Comparison of ENCODE assay signal across 8 cellular contexts in the genomic region with DNA sequence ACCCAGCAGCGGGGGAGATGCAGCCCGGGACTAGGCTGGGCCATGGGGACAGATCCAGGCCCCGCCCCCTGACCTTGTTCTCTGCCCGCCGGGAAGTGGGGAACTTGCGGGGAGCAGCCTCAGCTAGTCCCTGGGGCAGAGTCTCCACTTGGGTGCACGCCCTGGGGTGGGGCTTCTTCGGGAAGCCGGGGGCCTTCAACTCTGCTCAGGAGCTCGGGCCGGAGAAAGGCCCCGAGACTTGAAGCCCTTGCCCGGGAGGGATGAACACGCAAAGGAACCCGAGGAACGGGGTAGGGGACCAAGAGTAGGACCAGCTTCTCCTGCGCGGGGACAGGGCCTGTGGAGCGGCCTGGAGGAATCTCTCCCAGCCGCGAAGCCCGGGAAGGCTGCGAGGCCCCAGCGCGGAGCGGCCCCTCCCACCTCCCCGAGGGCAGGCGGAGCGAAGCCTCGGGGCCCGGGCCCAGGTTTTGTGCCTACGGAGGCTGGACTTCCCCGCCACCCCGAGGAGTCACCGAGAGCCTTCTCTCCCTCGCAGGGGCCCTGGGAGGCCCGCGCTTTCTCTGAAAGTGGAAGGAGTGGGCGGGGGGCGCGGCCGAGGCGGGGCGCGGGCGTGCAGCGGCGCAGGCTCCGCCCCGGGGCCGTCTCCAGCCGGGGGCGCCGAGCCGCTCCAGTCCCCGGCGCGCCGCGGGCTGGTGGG. TPM values are rescaled to one million over a fixed set of nuclear protein-coding genes. Genes with fewer than 3 reads are reported as not detected.
A peak's percentile ranks its signal among the peaks of the same experiment; 100 is the strongest.
DNase-seq lines count a peak whose midpoint lies in the region; ATAC-seq and TF ChIP-seq lines count a peak whose summit lies in the region.

Gene ITPKA, plus strand, starts transcription at position 670 of the 697 bp plus-strand sequence. CDS start 54 bp downstream, outside the sequence.

- 0% methylated on average over 43 of the region's 60 CpGs for WGBS in hepatocyte (ENCODE audit: low lambda C conversion rate, missing lambda C conversion rate)

- H3K4me1 Mint-ChIP-seq in T-helper 1 cell treated with Interleukin-12 subunit alpha and Interleukin-12 subunit beta and Interleukin-4 antibody, amounts not matched to agents 30 μg/mL and 1 μg/mL, for 36 hours (ENCODE audit: low read depth), result peaks cover 29% of the 10 kb centered on the region

- H3K9me3 Mint-ChIP-seq in T-helper 1 cell treated with Interleukin-12 subunit alpha and Interleukin-12 subunit beta and Interleukin-4 antibody, amounts not matched to agents 30 μg/mL and 1 μg/mL, for 36 hours, result no peaks in the 10 kb centered on the region

- H4K20me1 ChIP-seq in hepatocyte (ENCODE audit: insufficient read depth, poor library complexity, severe bottlenecking), result no peaks in the 10 kb centered on the region

- H3K4me1 ChIP-seq in hepatocyte (ENCODE audit: insufficient read depth) (peaks cover 19% of the 10 kb centered on the region), gastrocnemius medialis (peaks cover 11 to 21% of the 10 kb centered on the region in 2 donors)

- ATAC-seq in gastrocnemius medialis, result peak; percentile 59 to 65

- peak within 1 kb of the TSS; percentile 90 for H3K4me2 ChIP-seq in hepatocyte

- H3K9me2 ChIP-seq in hepatocyte (replicated peaks; ENCODE audit: insufficient read depth), result no peaks in the 10 kb centered on the region

- peak within 1 kb of the TSS; percentile 77 for H3K27ac Mint-ChIP-seq in T-helper 1 cell treated with Interleukin-12 subunit alpha and Interleukin-12 subunit beta and Interleukin-4 antibody, amounts not matched to agents 30 μg/mL and 1 μg/mL, for 36 hours

- TF ChIP-seq POLR2A in gastrocnemius medialis (IDR thresholded peaks at IDR 0.05), result peak in 1 of 2 donors; percentile 23

- peaks cover 14% of the 10 kb centered on the region for H3K79me2 ChIP-seq in hepatocyte

- intact Hi-C loops in gastrocnemius medialis (cut with DNase I; ENCODE audit: low total_unique reads), result no loop called here

- H3K36me3 ChIP-seq in hepatocyte (replicated peaks; ENCODE audit: insufficient read depth, low read depth) (no peaks in the 10 kb centered on the region), gastrocnemius medialis (no peaks in the 10 kb centered on the region)

- peaks cover 31% of the 10 kb centered on the region for H3K27me3 Mint-ChIP-seq in T-helper 1 cell treated with Interleukin-12 subunit alpha and Interleukin-12 subunit beta and Interleukin-4 antibody, amounts not matched to agents 30 μg/mL and 1 μg/mL, for 36 hours (ENCODE audit: low read depth)

- H2AFZ ChIP-seq in hepatocyte, result peak within 1 kb of the TSS; percentile 69

- TF ChIP-seq CTCF in hepatocyte (IDR thresholded peaks at IDR 0.05; ENCODE audit: poor library complexity) (no peak), gastrocnemius medialis (IDR thresholded peaks at IDR 0.05 in 4 of 5, conservative IDR thresholded peaks at IDR 0.05 in 1 of 5) (no peak)

- H3K4me3 ChIP-seq in GM08714 (ENCODE audit: low read length) (peak within 1 kb of the TSS; percentile 65; the same call in 1 of the 2 replicates), hepatocyte (peak within 1 kb of the TSS; percentile 22), gastrocnemius medialis (peak within 1 kb of the TSS; percentile 58 to 88 (median 64))

- peak; percentile 76 for DNase-seq in H4 (ENCODE audit: low spot score)
- peak; percentile 85 for DNase-seq in LoVo (ENCODE audit: low spot score)
- peak in 37 of 56 donors; percentile 17 to 70 (median 39) for DNase-seq in amygdala (lab: John Stamatoyannopoulos, UW)
- peak; percentile 88 for DNase-seq in hepatocyte (ENCODE audit: low spot score)
- peak in 1 of 2 donors; percentile 51 for DNase-seq in gastrocnemius medialis
- DNase-seq in foreskin melanocyte, result no peak

- peaks cover 6% of the 10 kb centered on the region for H3K36me3 Mint-ChIP-seq in T-helper 1 cell treated with Interleukin-12 subunit alpha and Interleukin-12 subunit beta and Interleukin-4 antibody, amounts not matched to agents 30 μg/mL and 1 μg/mL, for 36 hours (ENCODE audit: low read depth)

- H3K9me3 ChIP-seq in hepatocyte (ENCODE audit: low read depth) (no peaks in the 10 kb centered on the region), gastrocnemius medialis (no peaks in the 10 kb centered on the region)

- H3K27ac ChIP-seq in hepatocyte (peak within 1 kb of the TSS; percentile 96), gastrocnemius medialis (peak within 1 kb of the TSS in 2 of 4 donors; percentile 29 to 35)

- in situ Hi-C loops in gastrocnemius medialis (cut with MboI; ENCODE audit: low sequenced_read_pairs in 4 of 4), result no loop called here

- H3K4me3 Mint-ChIP-seq in T-helper 1 cell treated with Interleukin-12 subunit alpha and Interleukin-12 subunit beta and Interleukin-4 antibody, amounts not matched to agents 30 μg/mL and 1 μg/mL, for 36 hours, result peak within 1 kb of the TSS; percentile 84

- H3K27me3 ChIP-seq in hepatocyte (peaks cover 26% of the 10 kb centered on the region), gastrocnemius medialis (peaks cover 61 to 72% (median 62%) of the 10 kb centered on the region in 3 donors)

RNA-seq across cellular contexts. Expression of gene ITPKA, which starts in this region (rescaled TPM):
- total RNA-seq in H4 (2014; rRNA removed; shearing (Covaris generic)), result 1.1 and 4.1 TPM in 2 replicates
- total RNA-seq in hepatocyte (18.5 and 20.5 TPM in 2 replicates), gastrocnemius medialis (10 to 100 TPM in 1 of 4 donors, 1 to 10 TPM in 2, under 1 TPM in 1; 0.75 to 12.4 (median 7.0) TPM)
- 16.2 and 33.3 TPM in 2 replicates for polyA plus RNA-seq in hepatocyte
